Comparison of ENCODE assay signal across 8 cellular contexts in the genomic region with DNA sequence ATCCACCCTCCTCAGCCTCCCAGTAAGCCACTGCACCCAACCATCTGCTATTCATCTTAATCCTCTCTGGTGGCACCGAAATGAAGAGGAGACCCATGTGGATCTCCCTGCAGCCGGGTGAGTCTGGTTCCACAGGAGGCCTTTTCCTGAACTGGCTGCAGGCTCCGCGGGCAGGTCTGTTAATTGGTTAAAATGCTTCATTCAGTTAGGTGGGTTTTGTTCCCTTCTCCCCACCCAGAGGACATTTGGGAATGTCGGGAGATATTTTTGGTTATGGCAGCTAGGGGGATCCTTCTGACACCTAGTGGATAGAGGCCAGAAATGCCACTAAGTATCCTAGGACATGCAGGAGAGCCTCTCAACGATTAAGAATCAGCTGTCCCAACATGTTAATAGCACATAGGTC. TPM values are rescaled to one million over a fixed set of nuclear protein-coding genes. Genes with fewer than 3 reads are reported as not detected.
DNase-seq lines count a peak whose midpoint lies in the region; ATAC-seq and TF ChIP-seq lines count a peak whose summit lies in the region.

No MANE protein-coding gene starts in this region.

- peak overlapping the region; percentile 91 for H2AFZ ChIP-seq in neural progenitor cell (replicated peaks)

- peaks cover 11% of the 10 kb centered on the region for H3F3A ChIP-seq in neural progenitor cell (ENCODE audit: low read depth)

- H3K9me3 Mint-ChIP-seq in endodermal cell (no peaks in the 10 kb centered on the region), neural progenitor cell (no peaks in the 10 kb centered on the region)

- H3K27ac Mint-ChIP-seq in endodermal cell (peak overlapping the region; percentile 72), neural progenitor cell (peak overlapping the region; percentile 46)

- H3K4me1 ChIP-seq in endodermal cell (ENCODE audit: control insufficient read depth, insufficient read depth, low read length) (no peaks in the 10 kb centered on the region), neural progenitor cell (no peaks in the 10 kb centered on the region)

- H3K4me1 Mint-ChIP-seq in endodermal cell (no peaks in the 10 kb centered on the region), neural progenitor cell (peaks cover 4% of the 10 kb centered on the region)

- no peak overlapping the region for H3K27ac ChIP-seq in endodermal cell (ENCODE audit: low read depth, low read length)
- no peak overlapping the region for H3K27ac ChIP-seq in neural progenitor cell

- POLR2A ChIA-PET in AG04449 (lab: Yijun Ruan, JAX) = no interaction called here

- H3K4me3 Mint-ChIP-seq in endodermal cell (no peak overlapping the region), neural progenitor cell (no peak overlapping the region)

- DNase-seq in AG04449 (ENCODE audit: low read depth, low spot score) = no peak
- peak; percentile 88 for DNase-seq in NCI-H82 (lab: John Stamatoyannopoulos, UW)
- DNase-seq in endodermal cell = peak; percentile 70
- peak; percentile 71 for DNase-seq in neural progenitor cell (ENCODE audit: low spot score)
- no peak for DNase-seq in activated CD8-positive, alpha-beta memory T cell treated with anti-CD3 and anti-CD28 coated beads, Interleukin-2, amount 50 U/mL, for 48 hours
- no peak for DNase-seq in T1000 (lab: John Stamatoyannopoulos, UW)

- no peaks in the 10 kb centered on the region for H3K27me3 ChIP-seq in endodermal cell (ENCODE audit: control insufficient read depth, insufficient read depth, low read length, poor library complexity, severe bottlenecking)
- H3K27me3 ChIP-seq in neural progenitor cell = no peaks in the 10 kb centered on the region

- ATAC-seq in GM19324 (IDR thresholded peaks at IDR 0.05; ENCODE audit: low FRiP score, unreplicated experiment) = no peak

- 63 to 87% methylated on average over 2 to 6 of the region's 6 CpGs for WGBS in endodermal cell (ENCODE audit: insufficient coverage in 1 of 2, insufficient read length in 1 of 2), 2 experiments

- peaks cover 14% of the 10 kb centered on the region for H3K36me3 ChIP-seq in endodermal cell (ENCODE audit: control insufficient read depth, insufficient read depth, low read length)
- H3K36me3 ChIP-seq in neural progenitor cell = no peaks in the 10 kb centered on the region

- CTCF ChIA-PET in AG04449 (lab: Yijun Ruan, JAX) = interaction anchor here (0.6 to 5.0 kb wide), 24 partner anchors 8 to 419 kb away, joined by 3 to 35 read pairs (median 4); no protein-coding TSS in a partner anchor

- H3K4me3 ChIP-seq in AG04449 (ENCODE audit: low read depth, low read length) (0 out of 2 replicates have a peak overlapping the region, but pooled peaks have one; percentile 6), GM12875 (ENCODE audit: low read depth, low read length) (no peak overlapping the region), endodermal cell (ENCODE audit: low read length) (no peak overlapping the region), neural progenitor cell (no peak overlapping the region)

- TF ChIP-seq CTCF in AG04449 (IDR thresholded peaks at IDR 0.05; ENCODE audit: insufficient read depth, low read length, missing control alignments) (peak; percentile 62), GM12875 (IDR thresholded peaks at IDR 0.05; ENCODE audit: borderline replicate concordance, insufficient read depth, low read depth, low read length) (peak; percentile 55; the same call in 1 of the 2 replicates), endodermal cell (conservative IDR thresholded peaks at IDR 0.05) (peak; percentile 85), neural progenitor cell (IDR thresholded peaks at IDR 0.05) (peak; percentile 70)

- H3K9me3 ChIP-seq in endodermal cell (ENCODE audit: control insufficient read depth, low read length) (no peaks in the 10 kb centered on the region), neural progenitor cell (ENCODE audit: low read depth) (no peaks in the 10 kb centered on the region)

- peaks cover 41% of the 10 kb centered on the region for H3K36me3 Mint-ChIP-seq in endodermal cell (ENCODE audit: low read depth)
- no peaks in the 10 kb centered on the region for H3K36me3 Mint-ChIP-seq in neural progenitor cell

- no peak overlapping the region for H3K9ac ChIP-seq in endodermal cell (ENCODE audit: extremely low read depth, low read length, poor library complexity, severe bottlenecking)
- no peak overlapping the region for H3K9ac ChIP-seq in neural progenitor cell

- H3K27me3 Mint-ChIP-seq in endodermal cell (ENCODE audit: insufficient read depth) = no peaks in the 10 kb centered on the region
- peaks cover 15% of the 10 kb centered on the region for H3K27me3 Mint-ChIP-seq in neural progenitor cell (ENCODE audit: insufficient read depth, low read depth)

- no peak overlapping the region for H3K4me2 ChIP-seq in neural progenitor cell

- no peaks in the 10 kb centered on the region for H4K20me1 ChIP-seq in neural progenitor cell (ENCODE audit: low read depth)

- H3K79me2 ChIP-seq in neural progenitor cell (ENCODE audit: low read depth) = peaks cover 21% of the 10 kb centered on the region

RNA-seq across cellular contexts. Expression of gene C16orf54, which starts 16.7 kb away (rescaled TPM):
- total RNA-seq in endodermal cell (not detected), neural progenitor cell (ENCODE audit: low replicate concordance) (not detected in 2 replicates)
- polyA plus RNA-seq in endodermal cell (2013, experiment 1 of 2) = not detected
- polyA plus RNA-seq in endodermal cell (2013, experiment 2 of 2) = not detected

RNA-seq across cellular contexts. Expression of gene ZG16, which starts 48.9 kb away (rescaled TPM):
- total RNA-seq in endodermal cell (not detected), neural progenitor cell (ENCODE audit: low replicate concordance) (not detected in 2 replicates)
- not detected for polyA plus RNA-seq in endodermal cell (2013, experiment 1 of 2)
- not detected for polyA plus RNA-seq in endodermal cell (2013, experiment 2 of 2)

RNA-seq across cellular contexts. Expression of gene QPRT, which starts 50.1 kb away (rescaled TPM):
- 100 to 1,000 TPM in 1 of 2 donors, 10 to 100 TPM in 1; 92.3 to 109 TPM for total RNA-seq in endodermal cell
- 102 TPM for polyA plus RNA-seq in endodermal cell (2013, experiment 1 of 2)
- 98.7 TPM for polyA plus RNA-seq in endodermal cell (2013, experiment 2 of 2)
- total RNA-seq in neural progenitor cell (ENCODE audit: low replicate concordance) = 49.6 and 112 TPM in 2 replicates

Comparison
In these comparisons a context has a peak if more than half of its experiments do, and no peak if none do; other contexts are left out.
1. DNase-seq: peak in NCI-H82 (single experiment), endodermal cell (single experiment) and neural progenitor cell (single experiment); none in AG04449 (single experiment), activated CD8-positive, alpha-beta memory T cell treated with anti-CD3 and anti-CD28 coated beads, Interleukin-2, amount 50 U/mL, for 48 hours (single experiment) and T1000 (single experiment).
2. Peak in every context shown above with its lines, with median percentiles within 50 percentile points of each other: CTCF ChIP-seq.